In genomic region chr7:152464312-152465117, GRCh38 we compare ENCODE assay signal across 1 cellular context.
TF ChIP-seq lines count a peak whose summit lies in the region.

No MANE protein-coding gene starts in this region.

TF ChIP-seq in K562, 482 proteins besides CTCF, POLR2A, EP300 and RAD21 (continued from another document and continues in another):
- TF ChIP-seq ETV1 (tag; conservative IDR thresholded peaks at IDR 0.05; ENCODE audit: low read depth) = peak; percentile 21
- TF ChIP-seq NR1H2 (CRISPR knock-in tag; IDR thresholded peaks at IDR 0.05) = peak; percentile 98
- no peak for TF ChIP-seq RBM15 (IDR thresholded peaks at IDR 0.05; ENCODE audit: insufficient read depth, low read length)
- TF ChIP-seq RBM34 (IDR thresholded peaks at IDR 0.05; ENCODE audit: borderline replicate concordance, insufficient read depth, low read length) = peak; percentile 8; the same call in 1 of the 2 replicates
- TF ChIP-seq MAFG (tag; conservative IDR thresholded peaks at IDR 0.05) = no peak
- 0 out of 2 replicates have a peak, but pooled peaks have one; percentile 40 for TF ChIP-seq PHTF2 (CRISPR knock-in tag; IDR thresholded peaks at IDR 0.05)
- TF ChIP-seq ZFX (CRISPR knock-in tag; IDR thresholded peaks at IDR 0.05) = peak; percentile 90
- TF ChIP-seq, protein P1, sequence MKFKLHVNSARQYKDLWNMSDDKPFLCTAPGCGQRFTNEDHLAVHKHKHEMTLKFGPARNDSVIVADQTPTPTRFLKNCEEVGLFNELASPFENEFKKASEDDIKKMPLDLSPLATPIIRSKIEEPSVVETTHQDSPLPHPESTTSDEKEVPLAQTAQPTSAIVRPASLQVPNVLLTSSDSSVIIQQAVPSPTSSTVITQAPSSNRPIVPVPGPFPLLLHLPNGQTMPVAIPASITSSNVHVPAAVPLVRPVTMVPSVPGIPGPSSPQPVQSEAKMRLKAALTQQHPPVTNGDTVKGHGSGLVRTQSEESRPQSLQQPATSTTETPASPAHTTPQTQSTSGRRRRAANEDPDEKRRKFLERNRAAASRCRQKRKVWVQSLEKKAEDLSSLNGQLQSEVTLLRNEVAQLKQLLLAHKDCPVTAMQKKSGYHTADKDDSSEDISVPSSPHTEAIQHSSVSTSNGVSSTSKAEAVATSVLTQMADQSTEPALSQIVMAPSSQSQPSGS (CRISPR knock-in tag; IDR thresholded peaks at IDR 0.05) = 0 out of 2 replicates have a peak, but pooled peaks have one; percentile 22
- TF ChIP-seq, protein P2, sequence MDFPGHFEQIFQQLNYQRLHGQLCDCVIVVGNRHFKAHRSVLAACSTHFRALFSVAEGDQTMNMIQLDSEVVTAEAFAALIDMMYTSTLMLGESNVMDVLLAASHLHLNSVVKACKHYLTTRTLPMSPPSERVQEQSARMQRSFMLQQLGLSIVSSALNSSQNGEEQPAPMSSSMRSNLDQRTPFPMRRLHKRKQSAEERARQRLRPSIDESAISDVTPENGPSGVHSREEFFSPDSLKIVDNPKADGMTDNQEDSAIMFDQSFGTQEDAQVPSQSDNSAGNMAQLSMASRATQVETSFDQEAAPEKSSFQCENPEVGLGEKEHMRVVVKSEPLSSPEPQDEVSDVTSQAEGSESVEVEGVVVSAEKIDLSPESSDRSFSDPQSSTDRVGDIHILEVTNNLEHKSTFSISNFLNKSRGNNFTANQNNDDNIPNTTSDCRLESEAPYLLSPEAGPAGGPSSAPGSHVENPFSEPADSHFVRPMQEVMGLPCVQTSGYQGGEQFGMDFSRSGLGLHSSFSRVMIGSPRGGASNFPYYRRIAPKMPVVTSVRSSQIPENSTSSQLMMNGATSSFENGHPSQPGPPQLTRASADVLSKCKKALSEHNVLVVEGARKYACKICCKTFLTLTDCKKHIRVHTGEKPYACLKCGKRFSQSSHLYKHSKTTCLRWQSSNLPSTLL (IDR thresholded peaks at IDR 0.05) = no peak
- TF ChIP-seq, protein P3, sequence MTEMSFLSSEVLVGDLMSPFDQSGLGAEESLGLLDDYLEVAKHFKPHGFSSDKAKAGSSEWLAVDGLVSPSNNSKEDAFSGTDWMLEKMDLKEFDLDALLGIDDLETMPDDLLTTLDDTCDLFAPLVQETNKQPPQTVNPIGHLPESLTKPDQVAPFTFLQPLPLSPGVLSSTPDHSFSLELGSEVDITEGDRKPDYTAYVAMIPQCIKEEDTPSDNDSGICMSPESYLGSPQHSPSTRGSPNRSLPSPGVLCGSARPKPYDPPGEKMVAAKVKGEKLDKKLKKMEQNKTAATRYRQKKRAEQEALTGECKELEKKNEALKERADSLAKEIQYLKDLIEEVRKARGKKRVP (CRISPR knock-in tag; IDR thresholded peaks at IDR 0.05) = 0 out of 2 replicates have a peak, but pooled peaks have one; percentile 3
- peak; percentile 99 for TF ChIP-seq BRD4 (IDR thresholded peaks at IDR 0.05)
- TF ChIP-seq SMAD2 (IDR thresholded peaks at IDR 0.05; ENCODE audit: low read depth, low read length) = no peak
- peak; percentile 68 for TF ChIP-seq ETV5 (CRISPR knock-in tag; IDR thresholded peaks at IDR 0.05; ENCODE audit: low read depth)
- TF ChIP-seq ESRRB (CRISPR knock-in tag; IDR thresholded peaks at IDR 0.05; ENCODE audit: borderline replicate concordance) = no peak
- TF ChIP-seq ZNF668 (CRISPR knock-in tag; IDR thresholded peaks at IDR 0.05) = peak; percentile 66; the same call in 1 of the 2 replicates
- peak in 1 of 2 experiments; percentile 20; a peak in 1 of 4 replicates for TF ChIP-seq TBL1XR1 (IDR thresholded peaks at IDR 0.05; ENCODE audit: low read length in 2 of 2)
- TF ChIP-seq EP400 (IDR thresholded peaks at IDR 0.05) = peak; percentile 89
- 0 out of 2 replicates have a peak, but pooled peaks have one; percentile 66 for TF ChIP-seq ZSCAN29 (IDR thresholded peaks at IDR 0.05)
- no peak for TF ChIP-seq PBX2 (CRISPR knock-in tag; IDR thresholded peaks at IDR 0.05; ENCODE audit: low read depth)
- TF ChIP-seq PBX2 (tag; conservative IDR thresholded peaks at IDR 0.05; ENCODE audit: low read depth) = 0 out of 2 replicates have a peak, but pooled peaks have one; percentile 5
- peak; percentile 93 for TF ChIP-seq ZBTB7A (IDR thresholded peaks at IDR 0.05; ENCODE audit: borderline replicate concordance, control insufficient read depth, low read depth, low read length)
- TF ChIP-seq FOXJ2 (tag; IDR thresholded peaks at IDR 0.05) = peak; percentile 62; the same call in 1 of the 2 replicates
- peak; percentile 98; the same call in 1 of the 2 replicates for TF ChIP-seq CTBP1 (IDR thresholded peaks at IDR 0.05; ENCODE audit: borderline replicate concordance)
- no peak for TF ChIP-seq HINFP (tag; conservative IDR thresholded peaks at IDR 0.05; ENCODE audit: low read depth)
- TF ChIP-seq HIVEP1 (CRISPR knock-in tag; IDR thresholded peaks at IDR 0.05) = no peak
- TF ChIP-seq NEUROD1 (IDR thresholded peaks at IDR 0.05; ENCODE audit: borderline replicate concordance, low read depth, low read length, partially characterized antibody) = no peak
- peak; percentile 57 for TF ChIP-seq CREM (IDR thresholded peaks at IDR 0.05; ENCODE audit: low read depth)
- peak; percentile 90 for TF ChIP-seq HNRNPK (IDR thresholded peaks at IDR 0.05; ENCODE audit: low read depth, low read length, poor library complexity, severe bottlenecking)
- peak; percentile 88; the same call in 1 of the 2 replicates for TF ChIP-seq ZNF224 (CRISPR knock-in tag; IDR thresholded peaks at IDR 0.05)
- TF ChIP-seq KAT7 (CRISPR knock-in tag; IDR thresholded peaks at IDR 0.05; ENCODE audit: borderline replicate concordance) = peak; percentile 94
- no peak for TF ChIP-seq ZNF140 (CRISPR knock-in tag; IDR thresholded peaks at IDR 0.05)
- no peak for TF ChIP-seq NCOA4 (IDR thresholded peaks at IDR 0.05; ENCODE audit: partially characterized antibody)
- TF ChIP-seq, protein P4, sequence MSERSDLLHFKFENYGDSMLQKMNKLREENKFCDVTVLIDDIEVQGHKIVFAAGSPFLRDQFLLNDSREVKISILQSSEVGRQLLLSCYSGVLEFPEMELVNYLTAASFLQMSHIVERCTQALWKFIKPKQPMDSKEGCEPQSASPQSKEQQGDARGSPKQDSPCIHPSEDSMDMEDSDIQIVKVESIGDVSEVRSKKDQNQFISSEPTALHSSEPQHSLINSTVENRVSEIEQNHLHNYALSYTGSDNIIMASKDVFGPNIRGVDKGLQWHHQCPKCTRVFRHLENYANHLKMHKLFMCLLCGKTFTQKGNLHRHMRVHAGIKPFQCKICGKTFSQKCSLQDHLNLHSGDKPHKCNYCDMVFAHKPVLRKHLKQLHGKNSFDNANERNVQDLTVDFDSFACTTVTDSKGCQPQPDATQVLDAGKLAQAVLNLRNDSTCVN (CRISPR knock-in tag; IDR thresholded peaks at IDR 0.05) = 0 out of 2 replicates have a peak, but pooled peaks have one; percentile 13
- peak; percentile 81; the same call in 1 of the 2 replicates for TF ChIP-seq ZNF780A (CRISPR knock-in tag; IDR thresholded peaks at IDR 0.05)
- TF ChIP-seq MAZ (CRISPR knock-in tag; conservative IDR thresholded peaks at IDR 0.05 in 1 of 2, IDR thresholded peaks at IDR 0.05 in 1 of 2) = peak; percentile 40 to 98; a peak in 2 of 4 replicates
- TF ChIP-seq ARID2 (IDR thresholded peaks at IDR 0.05) = no peak; the same call in 1 of the 2 replicates
- no peak for TF ChIP-seq CBX3 (IDR thresholded peaks at IDR 0.05; ENCODE audit: borderline replicate concordance in 1 of 2, low read length in 2 of 2)
- TF ChIP-seq, protein P5, sequence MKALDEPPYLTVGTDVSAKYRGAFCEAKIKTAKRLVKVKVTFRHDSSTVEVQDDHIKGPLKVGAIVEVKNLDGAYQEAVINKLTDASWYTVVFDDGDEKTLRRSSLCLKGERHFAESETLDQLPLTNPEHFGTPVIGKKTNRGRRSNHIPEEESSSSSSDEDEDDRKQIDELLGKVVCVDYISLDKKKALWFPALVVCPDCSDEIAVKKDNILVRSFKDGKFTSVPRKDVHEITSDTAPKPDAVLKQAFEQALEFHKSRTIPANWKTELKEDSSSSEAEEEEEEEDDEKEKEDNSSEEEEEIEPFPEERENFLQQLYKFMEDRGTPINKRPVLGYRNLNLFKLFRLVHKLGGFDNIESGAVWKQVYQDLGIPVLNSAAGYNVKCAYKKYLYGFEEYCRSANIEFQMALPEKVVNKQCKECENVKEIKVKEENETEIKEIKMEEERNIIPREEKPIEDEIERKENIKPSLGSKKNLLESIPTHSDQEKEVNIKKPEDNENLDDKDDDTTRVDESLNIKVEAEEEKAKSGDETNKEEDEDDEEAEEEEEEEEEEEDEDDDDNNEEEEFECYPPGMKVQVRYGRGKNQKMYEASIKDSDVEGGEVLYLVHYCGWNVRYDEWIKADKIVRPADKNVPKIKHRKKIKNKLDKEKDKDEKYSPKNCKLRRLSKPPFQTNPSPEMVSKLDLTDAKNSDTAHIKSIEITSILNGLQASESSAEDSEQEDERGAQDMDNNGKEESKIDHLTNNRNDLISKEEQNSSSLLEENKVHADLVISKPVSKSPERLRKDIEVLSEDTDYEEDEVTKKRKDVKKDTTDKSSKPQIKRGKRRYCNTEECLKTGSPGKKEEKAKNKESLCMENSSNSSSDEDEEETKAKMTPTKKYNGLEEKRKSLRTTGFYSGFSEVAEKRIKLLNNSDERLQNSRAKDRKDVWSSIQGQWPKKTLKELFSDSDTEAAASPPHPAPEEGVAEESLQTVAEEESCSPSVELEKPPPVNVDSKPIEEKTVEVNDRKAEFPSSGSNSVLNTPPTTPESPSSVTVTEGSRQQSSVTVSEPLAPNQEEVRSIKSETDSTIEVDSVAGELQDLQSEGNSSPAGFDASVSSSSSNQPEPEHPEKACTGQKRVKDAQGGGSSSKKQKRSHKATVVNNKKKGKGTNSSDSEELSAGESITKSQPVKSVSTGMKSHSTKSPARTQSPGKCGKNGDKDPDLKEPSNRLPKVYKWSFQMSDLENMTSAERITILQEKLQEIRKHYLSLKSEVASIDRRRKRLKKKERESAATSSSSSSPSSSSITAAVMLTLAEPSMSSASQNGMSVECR (CRISPR knock-in tag; IDR thresholded peaks at IDR 0.05) = peak; percentile 91; the same call in 1 of the 2 replicates
- TF ChIP-seq LARP7 (IDR thresholded peaks at IDR 0.05) = peak; percentile 33; the same call in 1 of the 2 replicates
- TF ChIP-seq ZNF586 (CRISPR knock-in tag; conservative IDR thresholded peaks at IDR 0.05) = 0 out of 2 replicates have a peak, but pooled peaks have one; percentile 6
- no peak for TF ChIP-seq C11orf30 (IDR thresholded peaks at IDR 0.05; ENCODE audit: low read depth)
- TF ChIP-seq RAD51 (IDR thresholded peaks at IDR 0.05; ENCODE audit: borderline replicate concordance, low read depth) = no peak
- TF ChIP-seq HMG20A (CRISPR knock-in tag; conservative IDR thresholded peaks at IDR 0.05) = no peak
- TF ChIP-seq XRCC5 (IDR thresholded peaks at IDR 0.05; ENCODE audit: low read depth, low read length) = peak; percentile 77
- TF ChIP-seq, protein P6, sequence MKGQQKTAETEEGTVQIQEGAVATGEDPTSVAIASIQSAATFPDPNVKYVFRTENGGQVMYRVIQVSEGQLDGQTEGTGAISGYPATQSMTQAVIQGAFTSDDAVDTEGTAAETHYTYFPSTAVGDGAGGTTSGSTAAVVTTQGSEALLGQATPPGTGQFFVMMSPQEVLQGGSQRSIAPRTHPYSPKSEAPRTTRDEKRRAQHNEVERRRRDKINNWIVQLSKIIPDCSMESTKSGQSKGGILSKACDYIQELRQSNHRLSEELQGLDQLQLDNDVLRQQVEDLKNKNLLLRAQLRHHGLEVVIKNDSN (CRISPR knock-in tag; IDR thresholded peaks at IDR 0.05) = no peak
- TF ChIP-seq, protein P7, sequence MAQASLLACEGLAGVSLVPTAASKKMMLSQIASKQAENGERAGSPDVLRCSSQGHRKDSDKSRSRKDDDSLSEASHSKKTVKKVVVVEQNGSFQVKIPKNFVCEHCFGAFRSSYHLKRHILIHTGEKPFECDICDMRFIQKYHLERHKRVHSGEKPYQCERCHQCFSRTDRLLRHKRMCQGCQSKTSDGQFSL (CRISPR knock-in tag; IDR thresholded peaks at IDR 0.05) = no peak; the same call in 1 of the 2 replicates
- TF ChIP-seq, protein P7 (tag; IDR thresholded peaks at IDR 0.05) = peak; percentile 37 to 67; a peak in 3 of 4 replicates
- peak; percentile 76; the same call in 1 of the 2 replicates for TF ChIP-seq MED1 (CRISPR knock-in tag; IDR thresholded peaks at IDR 0.05; ENCODE audit: borderline replicate concordance)
- TF ChIP-seq BCOR (IDR thresholded peaks at IDR 0.05) = 0 out of 2 replicates have a peak, but pooled peaks have one; percentile 38
